In genomic region chr16:75632857-75633256, GRCh38 we compare ENCODE assay signal across 17 cellular contexts. TPM values are rescaled to one million over a fixed set of nuclear protein-coding genes. Genes with fewer than 3 reads are reported as not detected.
DNase-seq lines count a peak whose midpoint lies in the region; ATAC-seq and TF ChIP-seq lines count a peak whose summit lies in the region.
"Had no signal": no experiment of that assay in that cellular context is flagged by ENCODE, and none has a peak within 500 bp of the region (broad histone marks: within the 10 kb centered on the region; RNA-seq: fewer than 3 reads in every experiment).

No MANE protein-coding gene starts in this region.

- H3K9me3 ChIP-seq in CD4-positive, alpha-beta T cell (ENCODE audit: control insufficient read depth, low read length): no peaks in the 10 kb centered on the region

- H3K4me1 Mint-ChIP-seq in CD4-positive, alpha-beta T cell (ENCODE audit: low read depth): peaks cover 17% of the 10 kb centered on the region
- H3K4me1 Mint-ChIP-seq in WTC11: no peaks in the 10 kb centered on the region

- TF ChIP-seq CTCF in CD4-positive, alpha-beta T cell (IDR thresholded peaks at IDR 0.05): no peak
- no peak for TF ChIP-seq CTCF in WTC11 (IDR thresholded peaks at IDR 0.05)

- POLR2A ChIA-PET in CD4-positive, alpha-beta T cell (lab: Charles Lee): interaction anchor here (3.6 to 4.7 kb wide), 2 partner anchors 10 to 15 kb away, joined by 18 to 26 read pairs; partner anchors contain the start of genes ADAT1, KARS1 and TERF2IP
- POLR2A ChIA-PET in WTC11 (lab: Charles Lee): no interaction called here

- H3K4me3 Mint-ChIP-seq in CD4-positive, alpha-beta T cell: peak overlapping the region; percentile 7
- H3K4me3 Mint-ChIP-seq in WTC11: no peak overlapping the region
- H3K4me3 Mint-ChIP-seq: T-helper 1 cell treated with Interleukin-12 subunit alpha and Interleukin-12 subunit beta and Interleukin-4 antibody, amounts not matched to agents 30 μg/mL and 1 μg/mL, for 36 hours had no signal

- H3K27ac Mint-ChIP-seq in CD4-positive, alpha-beta T cell: no peak overlapping the region
- H3K27ac Mint-ChIP-seq in WTC11: no peak overlapping the region
- H3K27ac Mint-ChIP-seq: T-helper 1 cell treated with Interleukin-12 subunit alpha and Interleukin-12 subunit beta and Interleukin-4 antibody, amounts not matched to agents 30 μg/mL and 1 μg/mL, for 36 hours had no signal

- ATAC-seq in CD4-positive, alpha-beta T cell (ENCODE audit: poor library complexity): no peak
- ATAC-seq in HG02981 (IDR thresholded peaks at IDR 0.05; ENCODE audit: unreplicated experiment) (no peak), HG02884 (IDR thresholded peaks at IDR 0.05; ENCODE audit: unreplicated experiment) (no peak), WTC11 (no peak)

- CTCF ChIA-PET in CD4-positive, alpha-beta T cell (lab: Charles Lee): interaction anchor here (0.9 kb wide), 1 partner anchor 16 kb away, joined by 5 read pairs; no protein-coding TSS in a partner anchor
- CTCF ChIA-PET in WTC11 (lab: Charles Lee): no interaction called here

- no peaks in the 10 kb centered on the region for H3K27me3 Mint-ChIP-seq in CD4-positive, alpha-beta T cell
- H3K27me3 Mint-ChIP-seq in WTC11 (ENCODE audit: low read depth): no peaks in the 10 kb centered on the region

- H3K9me3 Mint-ChIP-seq in CD4-positive, alpha-beta T cell: no peaks in the 10 kb centered on the region
- no peaks in the 10 kb centered on the region for H3K9me3 Mint-ChIP-seq in WTC11
- H3K9me3 Mint-ChIP-seq: T-helper 1 cell treated with Interleukin-12 subunit alpha and Interleukin-12 subunit beta and Interleukin-4 antibody, amounts not matched to agents 30 μg/mL and 1 μg/mL, for 36 hours had no signal

- no peaks in the 10 kb centered on the region for H3K27me3 ChIP-seq in CD4-positive, alpha-beta T cell (ENCODE audit: control insufficient read depth, insufficient read depth, low read length)

- intact Hi-C loops in CD4-positive, alpha-beta T cell (cut with DNase I, micrococcal nuclease): no loop called here

- peaks cover 98% of the 10 kb centered on the region for H3K36me3 Mint-ChIP-seq in CD4-positive, alpha-beta T cell (ENCODE audit: low read depth)
- H3K36me3 Mint-ChIP-seq in WTC11: peaks cover 90% of the 10 kb centered on the region

- H3K27ac ChIP-seq in CD4-positive, alpha-beta T cell (ENCODE audit: low read depth, low read length): no peak overlapping the region

- DNase-seq in CD4-positive, alpha-beta T cell: no peak
- DNase-seq in DMS53 treated with DMSO at 0.1 percent for 48 hours (lab: John Stamatoyannopoulos, UW; ENCODE audit: unreplicated experiment) (peak; percentile 95), NCI-H510A (lab: John Stamatoyannopoulos, UW) (peak; percentile 30), SHP77 treated with DMSO at 0.1 percent for 48 hours (lab: John Stamatoyannopoulos, UW) (peak; percentile 91), WTC11 (ENCODE audit: low spot score) (no peak)
- DNase-seq: C1 segment of cervical spinal cord; COR-L47; HCEC 1CT; NCI-H1694; NCI-H446; NK-92 treated with Interleukin-12 subunit alpha and Interleukin-12 subunit beta, amount 100 ng/mL, for 24 hours; SIG-M5 had no signal

TF ChIP-seq in WTC11, 78 proteins besides CTCF, POLR2A, EP300 and RAD21 (continues in another document):
- TF ChIP-seq CREM (CRISPR knock-in tag; IDR thresholded peaks at IDR 0.05): no peak
- TF ChIP-seq CREB1 (CRISPR knock-in tag; IDR thresholded peaks at IDR 0.05): no peak
- TF ChIP-seq ELF4 (CRISPR knock-in tag; IDR thresholded peaks at IDR 0.05; ENCODE audit: low read depth): no peak
- no peak for TF ChIP-seq ZNF317 (CRISPR knock-in tag; IDR thresholded peaks at IDR 0.05; ENCODE audit: borderline replicate concordance, low read depth)
- TF ChIP-seq, protein P1, sequence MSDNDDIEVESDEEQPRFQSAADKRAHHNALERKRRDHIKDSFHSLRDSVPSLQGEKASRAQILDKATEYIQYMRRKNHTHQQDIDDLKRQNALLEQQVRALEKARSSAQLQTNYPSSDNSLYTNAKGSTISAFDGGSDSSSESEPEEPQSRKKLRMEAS (CRISPR knock-in tag; IDR thresholded peaks at IDR 0.05): no peak
- no peak for TF ChIP-seq ATF6 (CRISPR knock-in tag; IDR thresholded peaks at IDR 0.05)
- TF ChIP-seq, protein P2, sequence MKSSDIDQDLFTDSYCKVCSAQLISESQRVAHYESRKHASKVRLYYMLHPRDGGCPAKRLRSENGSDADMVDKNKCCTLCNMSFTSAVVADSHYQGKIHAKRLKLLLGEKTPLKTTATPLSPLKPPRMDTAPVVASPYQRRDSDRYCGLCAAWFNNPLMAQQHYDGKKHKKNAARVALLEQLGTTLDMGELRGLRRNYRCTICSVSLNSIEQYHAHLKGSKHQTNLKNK (CRISPR knock-in tag; IDR thresholded peaks at IDR 0.05): no peak
- no peak for TF ChIP-seq ATF1 (CRISPR knock-in tag; IDR thresholded peaks at IDR 0.05)
- TF ChIP-seq, protein P3, sequence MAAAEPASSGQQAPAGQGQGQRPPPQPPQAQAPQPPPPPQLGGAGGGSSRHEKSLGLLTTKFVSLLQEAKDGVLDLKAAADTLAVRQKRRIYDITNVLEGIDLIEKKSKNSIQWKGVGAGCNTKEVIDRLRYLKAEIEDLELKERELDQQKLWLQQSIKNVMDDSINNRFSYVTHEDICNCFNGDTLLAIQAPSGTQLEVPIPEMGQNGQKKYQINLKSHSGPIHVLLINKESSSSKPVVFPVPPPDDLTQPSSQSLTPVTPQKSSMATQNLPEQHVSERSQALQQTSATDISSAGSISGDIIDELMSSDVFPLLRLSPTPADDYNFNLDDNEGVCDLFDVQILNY (CRISPR knock-in tag; IDR thresholded peaks at IDR 0.05): no peak
- TF ChIP-seq ARID4B (CRISPR knock-in tag; IDR thresholded peaks at IDR 0.05; ENCODE audit: borderline replicate concordance): no peak

RNA-seq across cellular contexts. Expression of gene ADAT1, which starts 9.8 kb away (rescaled TPM):
- total RNA-seq in CD4-positive, alpha-beta T cell: 10 to 100 TPM; 46.7 to 47.6 TPM
- total RNA-seq in WTC11 (2021): 45.3 to 48.1 TPM (median 46.0 TPM) in 3 replicates

RNA-seq across cellular contexts. Expression of gene KARS1, which starts 14.6 kb away (rescaled TPM):
- 100 to 1,000 TPM; 151 to 153 TPM for total RNA-seq in CD4-positive, alpha-beta T cell
- 163 to 199 TPM (median 169 TPM) in 3 replicates for total RNA-seq in WTC11 (2021)

RNA-seq across cellular contexts. Expression of gene TERF2IP, which starts 14.7 kb away (rescaled TPM):
- total RNA-seq in CD4-positive, alpha-beta T cell: 100 to 1,000 TPM; 122 to 124 TPM
- 14.7 to 15.2 TPM (median 14.7 TPM) in 3 replicates for total RNA-seq in WTC11 (2021)

RNA-seq across cellular contexts. Expression of gene CPHXL2, which starts 44.0 kb away (rescaled TPM):
- total RNA-seq in CD4-positive, alpha-beta T cell: not detected
- total RNA-seq in WTC11 (2021): not detected in 3 replicates
- total RNA-seq: A673, OCI-LY7 had no signal

Comparison
In these comparisons a context has a peak if more than half of its experiments do, and no peak if none do; other contexts are left out.
1. DNase-seq: peak in DMS53 treated with DMSO at 0.1 percent for 48 hours (single experiment), NCI-H510A (single experiment) and SHP77 treated with DMSO at 0.1 percent for 48 hours (single experiment); none in CD4-positive, alpha-beta T cell (0 of 10) and WTC11 (single experiment).